Comparison of ENCODE assay signal across 9 cellular contexts in genomic region chr16:50267151-50267631, GRCh38. TPM values are rescaled to one million over a fixed set of nuclear protein-coding genes. Genes with fewer than 3 reads are reported as not detected.
DNase-seq lines count a peak whose midpoint lies in the region; ATAC-seq and TF ChIP-seq lines count a peak whose summit lies in the region.
"Had no signal": no experiment of that assay in that cellular context is flagged by ENCODE, and none has a peak within 500 bp of the region (broad histone marks: within the 10 kb centered on the region; RNA-seq: fewer than 3 reads in every experiment).

No MANE protein-coding gene starts in this region.

- ATAC-seq in activated B cell treated with CpG ODN at 0.5 μM for 24 hours (ENCODE audit: low read depth) (no peak), right cardiac atrium (no peak)

- H3K9me3 Mint-ChIP-seq in activated naive CD4-positive, alpha-beta T cell treated with anti-CD3 and anti-CD28 coated beads for 36 hours: peaks cover 1% of the 10 kb centered on the region
- H3K9me3 Mint-ChIP-seq in activated B cell treated with CpG ODN at 0.5 μM for 24 hours (no peaks in the 10 kb centered on the region), Caco-2 (ENCODE audit: unreplicated experiment) (no peaks in the 10 kb centered on the region)

- H3K4me3 ChIP-seq in right cardiac atrium (ENCODE audit: low read length): no peak overlapping the region
- peak overlapping the region in 3 of 4 donors; percentile 24 to 49 (median 47) for H3K4me3 ChIP-seq in tibial nerve
- H3K4me3 ChIP-seq in Caco-2 (ENCODE audit: low read depth, low read length): no peak overlapping the region
- H3K4me3 ChIP-seq: HAP-1 had no signal

- no peaks in the 10 kb centered on the region for H3K9me3 ChIP-seq in right cardiac atrium (ENCODE audit: control insufficient read depth, low read length)
- H3K9me3 ChIP-seq in tibial nerve: no peaks in the 10 kb centered on the region
- H3K9me3 ChIP-seq in Caco-2: no peaks in the 10 kb centered on the region
- H3K9me3 ChIP-seq: HAP-1 had no signal

- POLR2A ChIA-PET in activated B cell treated with CpG ODN at 0.5 μM for 24 hours (lab: Charles Lee): interaction anchor here (14.8 kb wide), 1 partner anchor 13 kb away, joined by 244 read pairs; no protein-coding TSS in a partner anchor
- POLR2A ChIA-PET in Caco-2 (lab: Charles Lee): no interaction called here

- H3K27me3 ChIP-seq in right cardiac atrium (ENCODE audit: control insufficient read depth, insufficient read depth): no peaks in the 10 kb centered on the region
- H3K27me3 ChIP-seq in tibial nerve: no peaks in the 10 kb centered on the region
- H3K27me3 ChIP-seq in Caco-2 (replicated peaks; ENCODE audit: control insufficient read depth, insufficient read depth, low read length): no peaks in the 10 kb centered on the region

- DNase-seq in activated naive CD4-positive, alpha-beta T cell treated with anti-CD3 and anti-CD28 coated beads for 36 hours: no peak
- no peak for DNase-seq in activated naive CD4-positive, alpha-beta T cell treated with Interleukin-2 at 50 U/mL for 16 hours
- DNase-seq in activated B cell treated with CpG ODN at 0.5 μM for 24 hours: no peak
- peak; percentile 7 to 61 (median 32) for DNase-seq in right cardiac atrium
- DNase-seq in tibial nerve (ENCODE audit: low spot score in 2 of 2): no peak
- no peak for DNase-seq in nucleus accumbens (lab: John Stamatoyannopoulos, UW)
- DNase-seq in Caco-2: no peak
- no peak for DNase-seq in stimulated activated naive CD4-positive, alpha-beta T cell treated with Interleukin-2 at 50 U/mL for 16 hours (lab: John Stamatoyannopoulos, UW)

- H3K4me3 Mint-ChIP-seq in activated naive CD4-positive, alpha-beta T cell treated with anti-CD3 and anti-CD28 coated beads for 36 hours: peak overlapping the region; percentile 86
- H3K4me3 Mint-ChIP-seq in activated B cell treated with CpG ODN at 0.5 μM for 24 hours (peak overlapping the region; percentile 84), Caco-2 (ENCODE audit: unreplicated experiment) (no peak overlapping the region)

- no TSS peak for BruUV-seq in Caco-2 (replicated peaks; lab: Mats Ljungman, UMichigan)

- WGBS in right cardiac atrium: 79% methylated on average over 8 of the region's 8 CpGs
- WGBS in tibial nerve, 2 donors: 76 to 86% methylated on average over 8 of the region's 8 CpGs

- TF ChIP-seq CTCF in activated B cell treated with CpG ODN at 0.5 μM for 24 hours (IDR thresholded peaks at IDR 0.05): no peak
- TF ChIP-seq CTCF in tibial nerve (IDR thresholded peaks at IDR 0.05): no peak
- no peak for TF ChIP-seq CTCF in Caco-2 (IDR thresholded peaks at IDR 0.05; ENCODE audit: insufficient read depth in 1 of 2, low read depth in 1 of 2, low read length in 1 of 2, severe bottlenecking in 1 of 2, unreplicated experiment in 1 of 2)

- no peak for TF ChIP-seq EP300 in tibial nerve (IDR thresholded peaks at IDR 0.05)

- peak overlapping the region; percentile 94 for H3K27ac Mint-ChIP-seq in activated naive CD4-positive, alpha-beta T cell treated with anti-CD3 and anti-CD28 coated beads for 36 hours
- H3K27ac Mint-ChIP-seq in activated B cell treated with CpG ODN at 0.5 μM for 24 hours (peak overlapping the region; percentile 90), Caco-2 (ENCODE audit: unreplicated experiment) (no peak overlapping the region)

- H3K4me1 ChIP-seq in right cardiac atrium (ENCODE audit: control insufficient read depth, insufficient read depth, low read length): no peaks in the 10 kb centered on the region
- peaks cover 0 to 34% (median 11%) of the 10 kb centered on the region in 4 donors for H3K4me1 ChIP-seq in tibial nerve
- peaks cover 8% of the 10 kb centered on the region; the same call in 1 of the 2 replicates for H3K4me1 ChIP-seq in Caco-2
- H3K4me1 ChIP-seq: HAP-1 had no signal

- H3K4me1 Mint-ChIP-seq in activated naive CD4-positive, alpha-beta T cell treated with anti-CD3 and anti-CD28 coated beads for 36 hours (ENCODE audit: low read depth): peaks cover 67% of the 10 kb centered on the region
- peaks cover 73% of the 10 kb centered on the region for H3K4me1 Mint-ChIP-seq in activated B cell treated with CpG ODN at 0.5 μM for 24 hours
- H3K4me1 Mint-ChIP-seq in Caco-2 (ENCODE audit: low read depth, unreplicated experiment): peaks cover 11% of the 10 kb centered on the region

- no peaks in the 10 kb centered on the region for H3K27me3 Mint-ChIP-seq in activated naive CD4-positive, alpha-beta T cell treated with anti-CD3 and anti-CD28 coated beads for 36 hours (ENCODE audit: low read depth)
- no peaks in the 10 kb centered on the region for H3K27me3 Mint-ChIP-seq in activated B cell treated with CpG ODN at 0.5 μM for 24 hours
- H3K27me3 Mint-ChIP-seq in Caco-2 (ENCODE audit: insufficient read depth, unreplicated experiment): no peaks in the 10 kb centered on the region

- H3K27ac ChIP-seq in right cardiac atrium (ENCODE audit: low read length): no peak overlapping the region
- peak overlapping the region in 3 of 4 donors; percentile 32 to 82 (median 79) for H3K27ac ChIP-seq in tibial nerve

- H3K36me3 Mint-ChIP-seq in activated naive CD4-positive, alpha-beta T cell treated with anti-CD3 and anti-CD28 coated beads for 36 hours (ENCODE audit: low read depth): peaks cover 7% of the 10 kb centered on the region
- no peaks in the 10 kb centered on the region for H3K36me3 Mint-ChIP-seq in activated B cell treated with CpG ODN at 0.5 μM for 24 hours (ENCODE audit: low read depth)
- H3K36me3 Mint-ChIP-seq in Caco-2 (ENCODE audit: insufficient read depth, unreplicated experiment): peaks cover 9% of the 10 kb centered on the region

- intact Hi-C loops in activated naive CD4-positive, alpha-beta T cell treated with anti-CD3 and anti-CD28 coated beads for 36 hours (cut with micrococcal nuclease): loop anchor here (2.0 to 5.0 kb wide), 4 partner anchors 56 to 200 kb away; partner anchors contain the start of genes BRD7 and HEATR3
- intact Hi-C loops in activated B cell treated with CpG ODN at 0.5 μM for 24 hours (cut with micrococcal nuclease): no loop called here
- intact Hi-C loops in right cardiac atrium (cut with DNase I): no loop called here
- intact Hi-C loops in Caco-2 (cut with micrococcal nuclease; ENCODE audit: unreplicated experiment): loop anchor here (5.0 kb wide), 1 partner anchor 45 kb away; no protein-coding TSS in a partner anchor

- H3K36me3 ChIP-seq in tibial nerve (no peaks in the 10 kb centered on the region), Caco-2 (ENCODE audit: control insufficient read depth, insufficient read depth, low read length) (no peaks in the 10 kb centered on the region; the same call in none of the 2 replicates)

- CTCF ChIA-PET in activated naive CD4-positive, alpha-beta T cell treated with anti-CD3 and anti-CD28 coated beads for 36 hours (lab: Charles Lee): interaction anchor here (0.5 to 3.4 kb wide), 6 partner anchors 8 to 483 kb away, joined by 3 to 30 read pairs (median 6); no protein-coding TSS in a partner anchor
- CTCF ChIA-PET in activated B cell treated with CpG ODN at 0.5 μM for 24 hours (lab: Charles Lee): interaction anchor here (3.2 kb wide), 1 partner anchor 17 kb away, joined by 10 read pairs; no protein-coding TSS in a partner anchor
- CTCF ChIA-PET in Caco-2 (lab: Charles Lee): no interaction called here

- no peak for TF ChIP-seq POLR2A in tibial nerve (IDR thresholded peaks at IDR 0.05)

RNA-seq across cellular contexts. Expression of gene ADCY7, which starts 0.8 kb away (rescaled TPM):
- 10 to 100 TPM; 73.4 to 89.6 TPM for total RNA-seq in activated naive CD4-positive, alpha-beta T cell treated with anti-CD3 and anti-CD28 coated beads for 36 hours
- total RNA-seq in activated B cell treated with CpG ODN at 0.5 μM for 24 hours (109 and 128 TPM in 2 replicates), right cardiac atrium (10 to 100 TPM; 11.4 to 21.2 (median 18.2) TPM), tibial nerve (10 to 100 TPM; 40.4 to 50.9 (median 41.2) TPM), Caco-2 (2022) (51.3 and 54.2 TPM in 2 replicates)
- 4.8 TPM for polyA plus RNA-seq in right cardiac atrium

Comparison
In these comparisons a context has a peak if more than half of its experiments do, and no peak if none do; other contexts are left out.
1. DNase-seq: peak in right cardiac atrium (3 of 3); none in activated naive CD4-positive, alpha-beta T cell treated with anti-CD3 and anti-CD28 coated beads for 36 hours (single experiment), activated naive CD4-positive, alpha-beta T cell treated with Interleukin-2 at 50 U/mL for 16 hours (single experiment), activated B cell treated with CpG ODN at 0.5 μM for 24 hours (single experiment), tibial nerve (0 of 2), nucleus accumbens (0 of 56), Caco-2 (0 of 2) and stimulated activated naive CD4-positive, alpha-beta T cell treated with Interleukin-2 at 50 U/mL for 16 hours (single experiment).
2. H3K4me3 ChIP-seq: peak in tibial nerve (3 of 4); none in right cardiac atrium (single experiment) and Caco-2 (single experiment).
3. intact Hi-C loops: an anchor here in activated naive CD4-positive, alpha-beta T cell treated with anti-CD3 and anti-CD28 coated beads for 36 hours (2.0 to 5.0 kb wide) and Caco-2 (5.0 kb wide); none called in activated B cell treated with CpG ODN at 0.5 μM for 24 hours and right cardiac atrium.